10 cellular contexts compared by ENCODE assay signal in genomic region chr1:155860939-155861496, GRCh38. TPM values are rescaled to one million over a fixed set of nuclear protein-coding genes. Genes with fewer than 3 reads are reported as not detected.
A peak's percentile ranks its signal among the peaks of the same experiment; 100 is the strongest.
DNase-seq lines count a peak whose midpoint lies in the region; ATAC-seq, FAIRE-seq and TF ChIP-seq lines count a peak whose summit lies in the region.
"Had no signal": no experiment of that assay in that cellular context is flagged by ENCODE, and none has a peak within 500 bp of the region (broad histone marks: within the 10 kb centered on the region; RNA-seq: fewer than 3 reads in every experiment).

No MANE protein-coding gene starts in this region.

- H3K27me3 Mint-ChIP-seq in astrocyte (ENCODE audit: low read depth, unreplicated experiment) = no peaks in the 10 kb centered on the region

- H3K27ac Mint-ChIP-seq in astrocyte (ENCODE audit: unreplicated experiment) = peak overlapping the region; percentile 84

- H3K79me2 ChIP-seq in astrocyte (ENCODE audit: insufficient read depth, low read length) = peaks cover 17% of the 10 kb centered on the region

- no peak for FAIRE-seq in astrocyte (lab: Jason Lieb, UNC)

- H3K27ac ChIP-seq in heart right ventricle (peak overlapping the region; percentile 81 to 96 (median 94)), astrocyte (ENCODE audit: low read depth, low read length) (peak overlapping the region; percentile 96), lower lobe of right lung (peak overlapping the region; percentile 78), aorta (ENCODE audit: low read depth in 1 of 2, low read length in 2 of 2) (peak overlapping the region; percentile 37 to 74)
- H3K27ac ChIP-seq: VCaP had no signal

- peak overlapping the region; percentile 90 for H3K9ac ChIP-seq in astrocyte (ENCODE audit: low read length)

- H3K36me3 ChIP-seq in heart right ventricle (peaks cover 0 to 3% (median 0%) of the 10 kb centered on the region in 9 donors), astrocyte (ENCODE audit: insufficient read depth, low read length) (no peaks in the 10 kb centered on the region), lower lobe of right lung (no peaks in the 10 kb centered on the region), aorta (ENCODE audit: control insufficient read depth in 1 of 2, insufficient read depth in 2 of 2, low read length in 1 of 2) (no peaks in the 10 kb centered on the region)

- intact Hi-C loops in heart right ventricle (cut with DNase I) = loop anchor here in 4 of 10 donors (2.0 to 5.0 kb wide), 3 partner anchors 36 to 51 kb away; partner anchors contain the start of gene RIT1 (in 3 of the 4)
- intact Hi-C loops in left cardiac atrium (cut with DNase I) = loop anchor here in 1 of 2 donors (2.0 kb wide), 1 partner anchor 50 kb away; the partner anchor contains the start of gene RIT1
- intact Hi-C loops in lower lobe of right lung (cut with DNase I) = no loop called here
- intact Hi-C loops in aorta (cut with DNase I) = loop anchor here in 1 of 2 donors (5.0 kb wide), 1 partner anchor 51 kb away; the partner anchor contains the start of gene RIT1

- H3K4me1 ChIP-seq in heart right ventricle (peaks cover 0 to 46% (median 40%) of the 10 kb centered on the region in 9 donors), astrocyte (ENCODE audit: insufficient read depth, low read length) (peaks cover 14% of the 10 kb centered on the region), lower lobe of right lung (peaks cover 43% of the 10 kb centered on the region), aorta (ENCODE audit: control insufficient read depth in 1 of 2, insufficient read depth in 2 of 2, low read length in 2 of 2) (no peaks in the 10 kb centered on the region)

- peak overlapping the region; percentile 85 for H3K4me2 ChIP-seq in astrocyte (ENCODE audit: low read length)

- TF ChIP-seq CTCF in heart right ventricle (IDR thresholded peaks at IDR 0.05) = no peak
- TF ChIP-seq CTCF in astrocyte (IDR thresholded peaks at IDR 0.05; ENCODE audit: insufficient read depth, low read depth, low read length) = no peak
- TF ChIP-seq CTCF in lower lobe of right lung (IDR thresholded peaks at IDR 0.05) = no peak

- no peaks in the 10 kb centered on the region for H4K20me1 ChIP-seq in astrocyte (ENCODE audit: insufficient read depth, low read length)

- H3K4me3 Mint-ChIP-seq in astrocyte (ENCODE audit: unreplicated experiment) = peak overlapping the region; percentile 86

- H3K27me3 ChIP-seq in heart right ventricle = no peaks in the 10 kb centered on the region
- no peaks in the 10 kb centered on the region for H3K27me3 ChIP-seq in astrocyte (ENCODE audit: insufficient read depth, low read length)
- no peaks in the 10 kb centered on the region for H3K27me3 ChIP-seq in lower lobe of right lung (ENCODE audit: low read depth)
- no peaks in the 10 kb centered on the region for H3K27me3 ChIP-seq in aorta (ENCODE audit: control insufficient read depth in 1 of 2, insufficient read depth in 2 of 2, low read length in 1 of 2)

- no peak for DNase-seq in heart right ventricle
- DNase-seq in left cardiac atrium = no peak
- DNase-seq in astrocyte (ENCODE audit: low read depth) = no peak
- no peak for DNase-seq in lower lobe of right lung
- no peak for DNase-seq in aorta
- DNase-seq in glomerular visceral epithelial cell (ENCODE audit: extremely low spot score) = no peak

- no peaks in the 10 kb centered on the region for H3K9me3 Mint-ChIP-seq in astrocyte (ENCODE audit: unreplicated experiment)

- H3K4me3 ChIP-seq in heart right ventricle (peak overlapping the region in 9 of 10 donors; percentile 32 to 59 (median 52)), astrocyte (ENCODE audit: insufficient read depth, low read depth, low read length) (peak overlapping the region; percentile 53), lower lobe of right lung (peak overlapping the region; percentile 55), aorta (ENCODE audit: low read length in 2 of 2) (peak overlapping the region in 1 of 2 donors; percentile 10)

- peak overlapping the region; percentile 84 for H2AFZ ChIP-seq in astrocyte (ENCODE audit: low read depth, low read length)

- H3K9me3 ChIP-seq in heart right ventricle (no peaks in the 10 kb centered on the region), astrocyte (ENCODE audit: insufficient read depth, low read depth, low read length) (no peaks in the 10 kb centered on the region), lower lobe of right lung (no peaks in the 10 kb centered on the region), aorta (ENCODE audit: control insufficient read depth, low read length) (no peaks in the 10 kb centered on the region)

- no peaks in the 10 kb centered on the region for H3K36me3 Mint-ChIP-seq in astrocyte (ENCODE audit: low read depth, unreplicated experiment)

- H3K4me1 Mint-ChIP-seq in astrocyte (ENCODE audit: low read depth, unreplicated experiment) = peaks cover 11% of the 10 kb centered on the region

- WGBS in heart right ventricle, 2 donors = 52 to 59% methylated on average over 2 of the region's 2 CpGs
- 12 to 16% methylated on average over 2 of the region's 2 CpGs for WGBS in aorta, 2 donors

- ATAC-seq in heart right ventricle (no peak), left cardiac atrium (no peak), lower lobe of right lung (no peak), aorta (ENCODE audit: low FRiP score) (no peak), HG02642 (IDR thresholded peaks at IDR 0.05; ENCODE audit: poor library complexity, unreplicated experiment) (no peak)
- ATAC-seq in activated CD4-positive, CD25-positive, alpha-beta regulatory T cell treated with anti-CD3 and anti-CD28 coated beads, Interleukin-2, amount 50 U/mL, for 24 hours = no peak
- ATAC-seq: left colon had no signal

RNA-seq across cellular contexts. Expression of gene SYT11, which starts 1.7 kb away (rescaled TPM):
- 10 to 100 TPM in 9 of 10 donors, 1 to 10 TPM in 1; 9.2 to 19.4 (median 12.8) TPM for total RNA-seq in heart right ventricle
- polyA plus RNA-seq in heart right ventricle = 1 to 10 TPM; 1.8 to 9.5 TPM
- total RNA-seq in left cardiac atrium = 10 to 100 TPM in 1 of 2 donors, 1 to 10 TPM in 1; 9.9 to 16.5 TPM
- 22.1 and 22.3 TPM in 2 replicates for total RNA-seq in astrocyte
- total RNA-seq in lower lobe of right lung = 9.6 TPM
- total RNA-seq in aorta = 10 to 100 TPM; 42.8 to 49.5 TPM
- polyA plus RNA-seq in aorta = 10 to 100 TPM; 12.1 to 23.6 TPM

RNA-seq across cellular contexts. Expression of gene GON4L, which starts 4.0 kb away (rescaled TPM):
- total RNA-seq in heart right ventricle (10 to 100 TPM; 21.6 to 30.7 (median 28.1) TPM), left cardiac atrium (10 to 100 TPM; 22.2 to 28.4 TPM), astrocyte (52.8 and 58.2 TPM in 2 replicates), lower lobe of right lung (46.9 TPM), aorta (10 to 100 TPM; 65.4 to 81.9 TPM)
- polyA plus RNA-seq in heart right ventricle (10 to 100 TPM in 1 of 2 donors, 1 to 10 TPM in 1; 8.8 to 25.5 TPM), aorta (10 to 100 TPM in 1 of 2 donors, 1 to 10 TPM in 1; 6.4 to 43.4 TPM)

RNA-seq across cellular contexts. Expression of gene RIT1, which starts 50.1 kb away (rescaled TPM):
- 10 to 100 TPM; 12.8 to 32.3 (median 21.9) TPM for total RNA-seq in heart right ventricle
- polyA plus RNA-seq in heart right ventricle = 10 to 100 TPM; 11.5 to 17.0 TPM
- 10 to 100 TPM; 23.1 to 26.1 TPM for total RNA-seq in left cardiac atrium
- 59.4 and 63.2 TPM in 2 replicates for total RNA-seq in astrocyte
- total RNA-seq in lower lobe of right lung = 56.4 TPM
- total RNA-seq in aorta = 10 to 100 TPM; 49.6 to 49.9 TPM
- 10 to 100 TPM; 16.4 to 19.0 TPM for polyA plus RNA-seq in aorta
